Comparison of ENCODE assay signal across 11 cellular contexts in genomic region chr4:73603307-73603710, GRCh38. TPM values are rescaled to one million over a fixed set of nuclear protein-coding genes. Genes with fewer than 3 reads are reported as not detected.
A peak's percentile ranks its signal among the peaks of the same experiment; 100 is the strongest.
DNase-seq lines count a peak whose midpoint lies in the region; ATAC-seq and TF ChIP-seq lines count a peak whose summit lies in the region.
"Had no signal": no experiment of that assay in that cellular context is flagged by ENCODE, and none has a peak within 500 bp of the region (broad histone marks: within the 10 kb centered on the region; RNA-seq: fewer than 3 reads in every experiment).

No MANE protein-coding gene starts in this region.

- TF ChIP-seq CTCF in 22Rv1 (IDR thresholded peaks at IDR 0.05) = no peak
- TF ChIP-seq CTCF in fibroblast of mammary gland (conservative IDR thresholded peaks at IDR 0.05; ENCODE audit: control insufficient read depth, insufficient read depth, low read depth, low read length) = no peak

- H3K4me3 ChIP-seq in fibroblast of mammary gland (ENCODE audit: control insufficient read depth, low read depth, low read length) = no peak overlapping the region
- H3K4me3 ChIP-seq: cardiac muscle cell had no signal

- CTCF ChIA-PET in activated naive CD4-positive, alpha-beta T cell treated with anti-CD3 and anti-CD28 coated beads for 36 hours (lab: Charles Lee) = no interaction called here

- peaks cover 10% of the 10 kb centered on the region for H3K4me1 Mint-ChIP-seq in activated CD4-positive, alpha-beta T cell treated with anti-CD3 and anti-CD28 coated beads, Interleukin-2, amount 10 ng/mL, durations not matched to agents 24 days and 14 days
- peaks cover 6% of the 10 kb centered on the region for H3K4me1 Mint-ChIP-seq in activated naive CD4-positive, alpha-beta T cell treated with anti-CD3 and anti-CD28 coated beads for 36 hours (ENCODE audit: low read depth)

- H3K9me3 Mint-ChIP-seq in activated CD4-positive, alpha-beta T cell treated with anti-CD3 and anti-CD28 coated beads, Interleukin-2, amount 10 ng/mL, durations not matched to agents 24 days and 14 days = no peaks in the 10 kb centered on the region
- H3K9me3 Mint-ChIP-seq in activated naive CD4-positive, alpha-beta T cell treated with anti-CD3 and anti-CD28 coated beads for 36 hours = no peaks in the 10 kb centered on the region

- intact Hi-C loops in activated CD4-positive, alpha-beta T cell treated with anti-CD3 and anti-CD28 coated beads, Interleukin-2, amount 10 ng/mL, durations not matched to agents 24 days and 14 days (cut with micrococcal nuclease) = no loop called here
- intact Hi-C loops in activated naive CD4-positive, alpha-beta T cell treated with anti-CD3 and anti-CD28 coated beads for 36 hours (cut with micrococcal nuclease) = no loop called here

- H3K27me3 Mint-ChIP-seq in activated CD4-positive, alpha-beta T cell treated with anti-CD3 and anti-CD28 coated beads, Interleukin-2, amount 10 ng/mL, durations not matched to agents 24 days and 14 days = peaks cover 3% of the 10 kb centered on the region
- no peaks in the 10 kb centered on the region for H3K27me3 Mint-ChIP-seq in activated naive CD4-positive, alpha-beta T cell treated with anti-CD3 and anti-CD28 coated beads for 36 hours (ENCODE audit: low read depth)

- ATAC-seq in GM19468 (IDR thresholded peaks at IDR 0.05; ENCODE audit: extremely low read depth, unreplicated experiment) (peak; percentile 15), HG03571 (IDR thresholded peaks at IDR 0.05; ENCODE audit: unreplicated experiment) (peak; percentile 53)

- peak overlapping the region; percentile 4; the same call in 1 of the 2 replicates for H3K27ac ChIP-seq in 22Rv1
- H3K27ac ChIP-seq: cardiac muscle cell, HL-60 had no signal

- peak; percentile 89 for DNase-seq in fibroblast of mammary gland (ENCODE audit: low read depth)
- DNase-seq in activated CD4-positive, alpha-beta T cell treated with anti-CD3 and anti-CD28 coated beads, Interleukin-2, amount 10 ng/mL, durations not matched to agents 24 days and 14 days = no peak
- no peak for DNase-seq in activated naive CD4-positive, alpha-beta T cell treated with anti-CD3 and anti-CD28 coated beads for 36 hours
- no peak for DNase-seq in GF-D8 (lab: John Stamatoyannopoulos, UW)
- DNase-seq in OCI-M2 (lab: John Stamatoyannopoulos, UW; ENCODE audit: unreplicated experiment) = no peak

- H3K4me3 Mint-ChIP-seq in activated CD4-positive, alpha-beta T cell treated with anti-CD3 and anti-CD28 coated beads, Interleukin-2, amount 10 ng/mL, durations not matched to agents 24 days and 14 days = no peak overlapping the region
- no peak overlapping the region for H3K4me3 Mint-ChIP-seq in activated naive CD4-positive, alpha-beta T cell treated with anti-CD3 and anti-CD28 coated beads for 36 hours

- H3K36me3 Mint-ChIP-seq in activated CD4-positive, alpha-beta T cell treated with anti-CD3 and anti-CD28 coated beads, Interleukin-2, amount 10 ng/mL, durations not matched to agents 24 days and 14 days (ENCODE audit: low read depth) = no peaks in the 10 kb centered on the region
- H3K36me3 Mint-ChIP-seq in activated naive CD4-positive, alpha-beta T cell treated with anti-CD3 and anti-CD28 coated beads for 36 hours (ENCODE audit: low read depth) = no peaks in the 10 kb centered on the region

- no peak overlapping the region for H3K27ac Mint-ChIP-seq in activated CD4-positive, alpha-beta T cell treated with anti-CD3 and anti-CD28 coated beads, Interleukin-2, amount 10 ng/mL, durations not matched to agents 24 days and 14 days
- H3K27ac Mint-ChIP-seq in activated naive CD4-positive, alpha-beta T cell treated with anti-CD3 and anti-CD28 coated beads for 36 hours = no peak overlapping the region

RNA-seq across cellular contexts. Expression of gene RASSF6, which starts 16.9 kb away (rescaled TPM):
- total RNA-seq in activated CD4-positive, alpha-beta T cell treated with anti-CD3 and anti-CD28 coated beads, Interleukin-2, amount 10 ng/mL, durations not matched to agents 24 days and 14 days = not detected in 2 replicates
- total RNA-seq in activated naive CD4-positive, alpha-beta T cell treated with anti-CD3 and anti-CD28 coated beads for 36 hours = not detected
- total RNA-seq: cardiac muscle cell; T-helper 1 cell treated with Interleukin-12 subunit alpha and Interleukin-12 subunit beta and Interleukin-4 antibody, amounts not matched to agents 30 ng/mL and 1 ng/mL, for 36 hours had no signal
